Comparison of ENCODE assay signal across 21 cellular contexts in the genomic region with DNA sequence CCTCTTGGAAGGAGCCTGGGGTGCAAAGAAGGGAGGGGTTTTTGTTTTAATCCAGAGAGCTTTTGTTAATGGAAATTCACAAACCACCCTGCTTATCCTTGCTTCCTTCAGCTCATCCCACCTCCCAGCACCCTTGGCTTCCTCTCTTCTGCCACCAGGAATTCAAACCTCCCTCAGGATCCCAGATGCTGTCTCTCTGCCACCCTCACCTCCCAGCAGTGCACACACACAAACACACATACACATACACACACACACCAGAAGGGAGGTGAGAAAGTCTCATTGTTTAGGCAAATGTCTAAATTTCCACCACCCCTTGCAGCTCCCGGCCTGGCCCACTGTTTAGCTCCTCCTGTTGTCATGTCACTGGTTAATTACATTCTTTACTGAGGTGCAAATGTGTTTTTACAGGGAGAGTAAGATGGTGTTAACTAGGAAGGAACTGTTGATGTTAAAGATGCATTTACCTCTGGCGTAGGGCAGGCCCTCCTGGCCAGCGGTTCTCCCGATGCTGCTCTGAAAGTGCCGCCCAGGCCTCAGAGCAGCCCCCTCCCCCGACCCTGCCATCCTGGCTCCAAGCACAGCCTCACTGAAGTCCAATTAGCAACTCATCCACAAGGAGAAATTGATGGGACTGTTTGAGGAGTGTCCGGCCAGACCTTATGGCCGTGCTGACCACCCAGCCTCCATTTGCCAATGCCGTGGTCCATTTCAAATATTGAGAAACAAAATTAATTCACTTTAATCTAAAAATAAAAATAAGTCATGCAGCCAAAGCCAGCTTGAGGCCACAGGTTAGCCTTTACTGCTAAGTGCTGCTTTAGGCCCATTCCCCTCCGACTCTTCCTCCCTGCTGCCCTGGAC.
DNase-seq lines count a peak whose midpoint lies in the region; ATAC-seq and TF ChIP-seq lines count a peak whose summit lies in the region.
"Had no signal": no experiment of that assay in that cellular context is flagged by ENCODE, and none has a peak within 500 bp of the region (broad histone marks: within the 10 kb centered on the region; RNA-seq: fewer than 3 reads in every experiment).

No MANE protein-coding gene starts in this region.

- H3K4ac ChIP-seq in mesendoderm (ENCODE audit: low read depth, low read length) (no peak overlapping the region), H9 (ENCODE audit: low read depth, low read length) (no peak overlapping the region)

- H3K14ac ChIP-seq in H9 (ENCODE audit: insufficient read depth, low read length) = no peak overlapping the region

- peaks cover 2% of the 10 kb centered on the region for H3K4me1 Mint-ChIP-seq in T-helper 17 cell
- H3K4me1 Mint-ChIP-seq in H9 = peaks cover 19 to 37% of the 10 kb centered on the region in 2 experiments
- H3K4me1 Mint-ChIP-seq: B cell, CD14-positive monocyte had no signal

- peaks cover 2% of the 10 kb centered on the region for H4K20me1 ChIP-seq in H9 (ENCODE audit: control insufficient read depth, insufficient read depth, insufficient read length)

- H3K9me3 Mint-ChIP-seq in H9 = no peaks in the 10 kb centered on the region
- H3K9me3 Mint-ChIP-seq: CD14-positive monocyte had no signal

- no peak overlapping the region for H2BK120ac ChIP-seq in mesendoderm (ENCODE audit: low read depth, low read length)
- no peak overlapping the region for H2BK120ac ChIP-seq in H9 (ENCODE audit: low read depth, low read length, poor library complexity, severe bottlenecking)

- H4K5ac ChIP-seq in mesendoderm (ENCODE audit: low read length) = no peak overlapping the region
- H4K5ac ChIP-seq in H9 (ENCODE audit: insufficient read length, low read depth, low read length) = no peak overlapping the region

- H2BK15ac ChIP-seq in mesendoderm (replicated peaks; ENCODE audit: low read depth) (no peak overlapping the region), H9 (ENCODE audit: low read depth, low read length) (no peak overlapping the region)

- H3K36me3 Mint-ChIP-seq in T-helper 17 cell (ENCODE audit: low read depth) = peaks cover 3% of the 10 kb centered on the region
- H3K36me3 Mint-ChIP-seq in H9 (ENCODE audit: insufficient read depth in 1 of 3, low read depth in 3 of 3) = no peaks in the 10 kb centered on the region
- H3K36me3 Mint-ChIP-seq: CD14-positive monocyte had no signal

- DNase-seq in T-helper 17 cell (no peak), coronary artery (ENCODE audit: low spot score) (peak; percentile 50), mesendoderm (peak; percentile 86), occipital lobe (lab: John Stamatoyannopoulos, UW) (peak; percentile 36), H9 (no peak), hypothalamus (lab: John Stamatoyannopoulos, UW) (no peak)
- DNase-seq in stimulated activated CD8-positive, alpha-beta memory T cell treated with anti-CD3 and anti-CD28 coated beads, Interleukin-4, amount 100 ng/mL, for 48 hours = no peak
- DNase-seq: GDM1; HCEC 1CT; KG1; NCI-H1092 treated with DMSO at 0.1 percent for 48 hours; NCI-H1436 treated with DMSO at 0.1 percent for 48 hours; NCI-H1930; NCI-H2227 treated with DMSO at 0.1 percent for 48 hours; NCI-H510A; NK-92 treated with Interleukin-12 subunit alpha and Interleukin-12 subunit beta, amount 100 ng/mL, for 24 hours; SIG-M5 had no signal

- H3K27me3 ChIP-seq in mesendoderm (ENCODE audit: insufficient read depth, low read length, poor library complexity) = no peaks in the 10 kb centered on the region
- no peaks in the 10 kb centered on the region for H3K27me3 ChIP-seq in H9 (ENCODE audit: insufficient read depth, low read length)

- H4K8ac ChIP-seq in mesendoderm (ENCODE audit: low read depth, low read length) = no peak overlapping the region
- no peak overlapping the region for H4K8ac ChIP-seq in H9 (replicated peaks; ENCODE audit: insufficient read length, low read depth, low read length)

- H3K56ac ChIP-seq in mesendoderm (ENCODE audit: low read length) (no peak overlapping the region), H9 (ENCODE audit: insufficient read length, low read depth, low read length) (no peak overlapping the region)

- no peak overlapping the region for H2BK12ac ChIP-seq in H9 (ENCODE audit: insufficient read length, low read depth, low read length)

- ATAC-seq in T-helper 17 cell = no peak
- no peak for ATAC-seq in GM21390 (IDR thresholded peaks at IDR 0.05; ENCODE audit: unreplicated experiment)
- ATAC-seq: A549 had no signal

- H3K79me1 ChIP-seq in mesendoderm (ENCODE audit: low read length) (no peaks in the 10 kb centered on the region), H9 (ENCODE audit: insufficient read depth, low read depth, low read length, poor library complexity, severe bottlenecking) (no peaks in the 10 kb centered on the region)

- no peak overlapping the region for H3K4me3 ChIP-seq in coronary artery
- no peak overlapping the region for H3K4me3 ChIP-seq in mesendoderm (ENCODE audit: low read length)
- H3K4me3 ChIP-seq: A549 had no signal

- H2BK5ac ChIP-seq in mesendoderm (ENCODE audit: low read length) (no peak overlapping the region), H9 (ENCODE audit: insufficient read length, low read length) (no peak overlapping the region)

- no peaks in the 10 kb centered on the region for H3K79me2 ChIP-seq in mesendoderm (ENCODE audit: control insufficient read depth, insufficient read depth, low read length)
- H3K79me2 ChIP-seq in H9 (ENCODE audit: insufficient read depth, low read length) = no peaks in the 10 kb centered on the region

- no peak overlapping the region for H4K91ac ChIP-seq in H9 (ENCODE audit: insufficient read length, low read depth, low read length)

- H3T11ph ChIP-seq in H9 (ENCODE audit: low read length) = no peak overlapping the region

- H3K9me3 ChIP-seq in T-helper 17 cell (ENCODE audit: control insufficient read depth, low read length, poor library complexity, severe bottlenecking) (no peaks in the 10 kb centered on the region), H9 (ENCODE audit: control insufficient read depth, low read depth, low read length) (no peaks in the 10 kb centered on the region)
- H3K9me3 ChIP-seq: A549 had no signal

- peak overlapping the region; percentile 31 for H3K4me3 Mint-ChIP-seq in T-helper 17 cell
- H3K4me3 Mint-ChIP-seq in H9 = no peak overlapping the region; a peak in 1 of 5 replicates
- H3K4me3 Mint-ChIP-seq: B cell, CD14-positive monocyte had no signal

- H2AK5ac ChIP-seq in mesendoderm (ENCODE audit: low read length) (no peak overlapping the region), H9 (ENCODE audit: insufficient read length, low read length) (no peak overlapping the region)

- H3K4me2 ChIP-seq in mesendoderm (ENCODE audit: low read length) (no peak overlapping the region), H9 (ENCODE audit: insufficient read depth, insufficient read length, low read length) (no peak overlapping the region)
- H3K4me2 ChIP-seq: A549 had no signal

- H3K9ac ChIP-seq in mesendoderm (ENCODE audit: low read length) (no peak overlapping the region), H9 (ENCODE audit: extremely low read depth, insufficient read length, low read length) (no peak overlapping the region)

- H3K27ac Mint-ChIP-seq in T-helper 17 cell = no peak overlapping the region
- peak overlapping the region in 1 of 3 experiments; percentile 32; a peak in 1 of 7 replicates for H3K27ac Mint-ChIP-seq in H9
- H3K27ac Mint-ChIP-seq: B cell had no signal

- no peaks in the 10 kb centered on the region for H3K36me3 ChIP-seq in mesendoderm (ENCODE audit: control insufficient read depth, insufficient read depth, low read length)

- H2BK20ac ChIP-seq in H9 (ENCODE audit: low read depth, low read length, poor library complexity, severe bottlenecking) = no peak overlapping the region

- peaks cover 62% of the 10 kb centered on the region for H3K27me3 Mint-ChIP-seq in T-helper 17 cell
- H3K27me3 Mint-ChIP-seq in H9 (ENCODE audit: low read depth) = peaks cover 6% of the 10 kb centered on the region

- H3K27ac ChIP-seq in coronary artery (no peak overlapping the region), mesendoderm (ENCODE audit: low read depth, low read length) (no peak overlapping the region), H9 (ENCODE audit: insufficient read length, low read depth, low read length) (no peak overlapping the region)
- H3K27ac ChIP-seq: A549 had no signal

- H3K18ac ChIP-seq in mesendoderm (ENCODE audit: low read length) (no peak overlapping the region), H9 (ENCODE audit: insufficient read length, low read depth, low read length) (no peak overlapping the region)

- no peaks in the 10 kb centered on the region for H3K23me2 ChIP-seq in H9 (ENCODE audit: insufficient read length, low read depth, low read length, poor library complexity, severe bottlenecking)

- TF ChIP-seq CTCF in coronary artery (IDR thresholded peaks at IDR 0.05) (no peak), H9 (conservative IDR thresholded peaks at IDR 0.05) (no peak)

- WGBS in mesendoderm (ENCODE audit: extremely low coverage, insufficient coverage, low lambda C conversion rate) = no CpG with 5 or more reads among the region's 10 CpGs
- WGBS in H9 (ENCODE audit: extremely low coverage, insufficient read length, low lambda C conversion rate) = no CpG with 5 or more reads among the region's 10 CpGs

- no peak overlapping the region for H2AFZ ChIP-seq in H9 (ENCODE audit: low read length)

- peaks cover 9% of the 10 kb centered on the region for H3K4me1 ChIP-seq in mesendoderm (ENCODE audit: control insufficient read depth, low read depth, low read length)
- H3K4me1 ChIP-seq in H9 (ENCODE audit: insufficient read depth, low read length) = no peaks in the 10 kb centered on the region
- H3K4me1 ChIP-seq: A549 had no signal

- no peak overlapping the region for H3K23ac ChIP-seq in mesendoderm (ENCODE audit: low read length)
- no peak overlapping the region for H3K23ac ChIP-seq in H9 (ENCODE audit: insufficient read length, low read depth, low read length)

Comparison
In these comparisons a context has a peak if more than half of its experiments do, and no peak if none do; other contexts are left out.
1. DNase-seq: peak in coronary artery (single experiment), mesendoderm (single experiment) and occipital lobe (single experiment); none in T-helper 17 cell (0 of 3), stimulated activated CD8-positive, alpha-beta memory T cell treated with anti-CD3 and anti-CD28 coated beads, Interleukin-4, amount 100 ng/mL, for 48 hours (single experiment), H9 (single experiment) and hypothalamus (0 of 51).